Comparison of ENCODE assay signal across 8 cellular contexts in genomic region chr3:157595259-157595658, GRCh38.
"Had no signal": no experiment of that assay in that cellular context is flagged by ENCODE, and none has a peak within 500 bp of the region (broad histone marks: within the 10 kb centered on the region; RNA-seq: fewer than 3 reads in every experiment).

No MANE protein-coding gene starts in this region.

- ATAC-seq: GM12878 had no signal

- DNase-seq: GDM1, GF-D8 had no signal

- FAIRE-seq: G401.6, GM12878, GM12891, GM12892, GM18507, GM19239 had no signal

- H3K4me3 ChIP-seq: GM12878 had no signal
